Comparison of ENCODE assay signal across 1 cellular context in genomic region chr7:139659922-139660316, GRCh38.
TF ChIP-seq lines count a peak whose summit lies in the region.

No MANE protein-coding gene starts in this region.

TF ChIP-seq in HepG2, 621 proteins besides CTCF, POLR2A, EP300 and RAD21 (continued from another document):
- TF ChIP-seq ZNF510 (CRISPR knock-in tag; IDR thresholded peaks at IDR 0.05; ENCODE audit: low read depth) (0 out of 2 replicates have a peak, but pooled peaks have one; percentile 6), ZNF766 (CRISPR knock-in tag; IDR thresholded peaks at IDR 0.05; ENCODE audit: borderline replicate concordance) (no peak), FOXJ3 (CRISPR knock-in tag; IDR thresholded peaks at IDR 0.05; ENCODE audit: borderline replicate concordance) (0 out of 2 replicates have a peak, but pooled peaks have one; percentile 2), ZFY (CRISPR knock-in tag; IDR thresholded peaks at IDR 0.05) (peak; percentile 10; the same call in 1 of the 2 replicates), HNF4A (CRISPR knock-in tag; IDR thresholded peaks at IDR 0.05) (no peak), ZNF432 (CRISPR knock-in tag; IDR thresholded peaks at IDR 0.05; ENCODE audit: borderline replicate concordance) (no peak), BCL6 (CRISPR knock-in tag; IDR thresholded peaks at IDR 0.05) (no peak), CHD4 (IDR thresholded peaks at IDR 0.05; ENCODE audit: borderline replicate concordance, low read length) (no peak), ELF4 (CRISPR knock-in tag; IDR thresholded peaks at IDR 0.05; ENCODE audit: borderline replicate concordance) (0 out of 2 replicates have a peak, but pooled peaks have one; percentile 1), ASH2L (IDR thresholded peaks at IDR 0.05; ENCODE audit: insufficient read length, low read depth, low read length) (no peak), MAFK (conservative IDR thresholded peaks at IDR 0.05 in 1 of 2, IDR thresholded peaks at IDR 0.05 in 1 of 2; ENCODE audit: low read length in 2 of 2) (no peak)
- TF ChIP-seq, protein P1, sequence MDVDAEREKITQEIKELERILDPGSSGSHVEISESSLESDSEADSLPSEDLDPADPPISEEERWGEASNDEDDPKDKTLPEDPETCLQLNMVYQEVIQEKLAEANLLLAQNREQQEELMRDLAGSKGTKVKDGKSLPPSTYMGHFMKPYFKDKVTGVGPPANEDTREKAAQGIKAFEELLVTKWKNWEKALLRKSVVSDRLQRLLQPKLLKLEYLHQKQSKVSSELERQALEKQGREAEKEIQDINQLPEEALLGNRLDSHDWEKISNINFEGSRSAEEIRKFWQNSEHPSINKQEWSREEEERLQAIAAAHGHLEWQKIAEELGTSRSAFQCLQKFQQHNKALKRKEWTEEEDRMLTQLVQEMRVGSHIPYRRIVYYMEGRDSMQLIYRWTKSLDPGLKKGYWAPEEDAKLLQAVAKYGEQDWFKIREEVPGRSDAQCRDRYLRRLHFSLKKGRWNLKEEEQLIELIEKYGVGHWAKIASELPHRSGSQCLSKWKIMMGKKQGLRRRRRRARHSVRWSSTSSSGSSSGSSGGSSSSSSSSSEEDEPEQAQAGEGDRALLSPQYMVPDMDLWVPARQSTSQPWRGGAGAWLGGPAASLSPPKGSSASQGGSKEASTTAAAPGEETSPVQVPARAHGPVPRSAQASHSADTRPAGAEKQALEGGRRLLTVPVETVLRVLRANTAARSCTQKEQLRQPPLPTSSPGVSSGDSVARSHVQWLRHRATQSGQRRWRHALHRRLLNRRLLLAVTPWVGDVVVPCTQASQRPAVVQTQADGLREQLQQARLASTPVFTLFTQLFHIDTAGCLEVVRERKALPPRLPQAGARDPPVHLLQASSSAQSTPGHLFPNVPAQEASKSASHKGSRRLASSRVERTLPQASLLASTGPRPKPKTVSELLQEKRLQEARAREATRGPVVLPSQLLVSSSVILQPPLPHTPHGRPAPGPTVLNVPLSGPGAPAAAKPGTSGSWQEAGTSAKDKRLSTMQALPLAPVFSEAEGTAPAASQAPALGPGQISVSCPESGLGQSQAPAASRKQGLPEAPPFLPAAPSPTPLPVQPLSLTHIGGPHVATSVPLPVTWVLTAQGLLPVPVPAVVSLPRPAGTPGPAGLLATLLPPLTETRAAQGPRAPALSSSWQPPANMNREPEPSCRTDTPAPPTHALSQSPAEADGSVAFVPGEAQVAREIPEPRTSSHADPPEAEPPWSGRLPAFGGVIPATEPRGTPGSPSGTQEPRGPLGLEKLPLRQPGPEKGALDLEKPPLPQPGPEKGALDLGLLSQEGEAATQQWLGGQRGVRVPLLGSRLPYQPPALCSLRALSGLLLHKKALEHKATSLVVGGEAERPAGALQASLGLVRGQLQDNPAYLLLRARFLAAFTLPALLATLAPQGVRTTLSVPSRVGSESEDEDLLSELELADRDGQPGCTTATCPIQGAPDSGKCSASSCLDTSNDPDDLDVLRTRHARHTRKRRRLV (CRISPR knock-in tag; IDR thresholded peaks at IDR 0.05), result 0 out of 2 replicates have a peak, but pooled peaks have one; percentile 11
